13 cellular contexts compared by ENCODE assay signal in genomic region chr5:145941677-145942130, GRCh38. TPM values are rescaled to one million over a fixed set of nuclear protein-coding genes. Genes with fewer than 3 reads are reported as not detected.
DNase-seq lines count a peak whose midpoint lies in the region; TF ChIP-seq lines count a peak whose summit lies in the region.
"Had no signal": no experiment of that assay in that cellular context is flagged by ENCODE, and none has a peak within 500 bp of the region (broad histone marks: within the 10 kb centered on the region; RNA-seq: fewer than 3 reads in every experiment).

No MANE protein-coding gene starts in this region.

- DNase-seq in ELR (ENCODE audit: low read depth) (peak; percentile 70), MM.1S (no peak), astrocyte of the spinal cord (ENCODE audit: low read depth, low spot score) (peak; percentile 48), nucleus accumbens (lab: John Stamatoyannopoulos, UW) (no peak), NCI-H2171 (lab: John Stamatoyannopoulos, UW) (no peak), HuH-7.5 (ENCODE audit: low spot score) (no peak), cardiac septum (ENCODE audit: low spot score) (no peak)
- DNase-seq: CD8-positive, alpha-beta memory T cell; NCI-H1930; stimulated activated CD4-positive, alpha-beta T cell treated with anti-CD3 and anti-CD28 coated beads, Interleukin-4, amount 100 ng/mL, for 1 hour; T-helper 9 cell had no signal

- H3K4me1 ChIP-seq in MM.1S (ENCODE audit: low read length) (peaks cover 59% of the 10 kb centered on the region), mucosa of rectum (ENCODE audit: control insufficient read depth in 2 of 2, insufficient read depth in 2 of 2, low read length in 2 of 2) (peaks cover 33 to 65% of the 10 kb centered on the region in 2 donors)

- TF ChIP-seq CTCF in MM.1S (IDR thresholded peaks at IDR 0.05; ENCODE audit: low read length) (no peak), astrocyte of the spinal cord (IDR thresholded peaks at IDR 0.05; ENCODE audit: low read depth, low read length) (no peak)

- H3K79me2 ChIP-seq in MM.1S (ENCODE audit: low read length) = no peaks in the 10 kb centered on the region

- H3K4me3 ChIP-seq in MM.1S (ENCODE audit: low read length) (no peak overlapping the region), astrocyte of the spinal cord (ENCODE audit: low read depth, low read length) (no peak overlapping the region), mucosa of rectum (ENCODE audit: low read length in 2 of 2) (no peak overlapping the region)
- H3K4me3 ChIP-seq: prostate gland had no signal

- in situ Hi-C loops in astrocyte of the spinal cord (cut with HindIII; ENCODE audit: low sequenced_read_pairs) = no loop called here

- no peaks in the 10 kb centered on the region for H4K20me1 ChIP-seq in MM.1S (ENCODE audit: insufficient read depth, low read length)

- H3K9me2 ChIP-seq in MM.1S (replicated peaks; ENCODE audit: insufficient read depth, low read length) = no peaks in the 10 kb centered on the region

- intact Hi-C loops in cardiac septum (cut with DNase I) = no loop called here

- no peak overlapping the region for H3K9ac ChIP-seq in MM.1S (ENCODE audit: low read length)
- no peak overlapping the region for H3K9ac ChIP-seq in mucosa of rectum (ENCODE audit: low read depth in 1 of 2, low read length in 2 of 2)

- peak overlapping the region; percentile 55; the same call in 1 of the 2 replicates for H3K4me2 ChIP-seq in MM.1S (ENCODE audit: low read depth, low read length)

- H3F3A ChIP-seq in MM.1S (ENCODE audit: insufficient read depth, low read length) = peaks cover 26% of the 10 kb centered on the region

- no peaks in the 10 kb centered on the region for H3K9me3 ChIP-seq in MM.1S (replicated peaks; ENCODE audit: insufficient read depth, low read length)
- no peaks in the 10 kb centered on the region for H3K9me3 ChIP-seq in mucosa of rectum (ENCODE audit: control insufficient read depth in 2 of 2, low read length in 2 of 2)
- H3K9me3 ChIP-seq: prostate gland had no signal

- H3K27ac ChIP-seq in MM.1S (ENCODE audit: low read length) (peak overlapping the region; percentile 65; the same call in 1 of the 2 replicates), mucosa of rectum (ENCODE audit: low read depth in 2 of 2, low read length in 2 of 2) (peak overlapping the region; percentile 39 to 60)
- H3K27ac ChIP-seq: prostate gland had no signal

- H3K27me3 ChIP-seq in MM.1S (replicated peaks; ENCODE audit: insufficient read depth, low read length) (no peaks in the 10 kb centered on the region), mucosa of rectum (ENCODE audit: control insufficient read depth in 2 of 2, insufficient read depth in 2 of 2, low read length in 2 of 2) (no peaks in the 10 kb centered on the region)

- H2AFZ ChIP-seq in MM.1S (ENCODE audit: low read length) = no peak overlapping the region

- H3K36me3 ChIP-seq in MM.1S (replicated peaks; ENCODE audit: insufficient read depth, low read length) (no peaks in the 10 kb centered on the region), mucosa of rectum (ENCODE audit: control insufficient read depth in 2 of 2, insufficient read depth in 2 of 2, low read length in 2 of 2) (no peaks in the 10 kb centered on the region)
- H3K36me3 ChIP-seq: prostate gland had no signal

RNA-seq across cellular contexts. Expression of gene SH3RF2, which starts 5.3 kb away (rescaled TPM):
- 231 TPM for total RNA-seq in cardiac septum

Comparison
In these comparisons a context has a peak if more than half of its experiments do, and no peak if none do; other contexts are left out.
1. DNase-seq: peak in ELR (single experiment) and astrocyte of the spinal cord (single experiment); none in MM.1S (single experiment), nucleus accumbens (0 of 56), NCI-H2171 (single experiment), HuH-7.5 (single experiment) and cardiac septum (single experiment).